20 cellular contexts compared by ENCODE assay signal in genomic region chr18:36094431-36094830, GRCh38.
"Had no signal": no experiment of that assay in that cellular context is flagged by ENCODE, and none has a peak within 500 bp of the region (broad histone marks: within the 10 kb centered on the region; RNA-seq: fewer than 3 reads in every experiment).

No MANE protein-coding gene starts in this region.

- H3K27me3 ChIP-seq: SJSA1 had no signal

- H3K9me3 ChIP-seq: SJSA1 had no signal

- H3K36me3 ChIP-seq: SJSA1 had no signal

- H3K4me1 ChIP-seq: SJSA1 had no signal

- H3K4me3 ChIP-seq: SJSA1, SK-N-MC had no signal

- H3K27ac ChIP-seq: HL-60, SJSA1, SK-N-MC had no signal

- DNase-seq: KBM-7, MM.1S, NCI-H1092 treated with DMSO at 0.1 percent for 48 hours, NCI-H1436, NCI-H187, NCI-H2029, NCI-H2081 treated with DMSO at 0.1 percent for 48 hours, NCI-H2171, NCI-H226, NCI-H446, NCI-H510A, NCI-H524 treated with DMSO at 0.1 percent for 48 hours, NCI-H69, NCI-H774, Right ventricle myocardium superior, RPMI8226, SIG-M5 had no signal
